9 cellular contexts compared by ENCODE assay signal in the genomic region with DNA sequence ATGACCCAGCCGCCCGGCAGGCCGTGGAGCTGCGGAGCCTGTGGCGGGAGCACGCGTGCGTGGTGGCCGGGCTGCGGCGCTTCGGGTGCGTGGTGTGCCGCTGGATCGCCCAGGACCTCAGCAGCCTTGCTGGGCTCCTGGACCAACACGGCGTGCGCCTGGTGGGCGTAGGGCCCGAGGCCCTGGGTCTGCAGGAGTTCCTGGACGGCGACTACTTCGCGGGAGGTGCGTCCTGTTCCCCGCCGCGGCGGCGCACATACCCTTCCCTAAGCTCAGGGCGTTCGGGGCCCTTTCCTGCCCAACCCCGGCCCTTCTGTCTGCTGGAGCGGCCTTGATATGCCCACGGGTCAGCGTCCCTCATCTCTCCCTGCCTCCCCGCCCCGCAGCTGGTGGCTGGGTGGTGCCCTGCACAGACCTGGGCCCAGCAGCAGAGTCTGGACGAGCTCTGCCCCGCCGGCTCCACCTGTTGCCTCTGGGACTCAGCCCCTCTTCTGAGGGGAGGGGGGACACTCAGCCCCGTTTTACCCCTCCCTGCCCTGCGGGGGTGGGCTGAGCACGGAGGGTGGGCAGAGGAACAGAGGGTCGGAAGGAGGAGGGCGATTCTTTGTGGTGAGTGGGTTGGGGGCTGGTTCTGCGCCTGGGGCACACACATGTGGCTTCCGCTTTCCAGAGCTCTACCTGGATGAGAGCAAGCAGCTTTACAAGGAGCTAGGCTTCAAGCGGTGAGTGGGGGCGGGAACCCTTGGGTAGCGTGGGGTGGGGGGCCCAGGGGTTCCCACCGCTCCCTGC. TPM values are rescaled to one million over a fixed set of nuclear protein-coding genes. Genes with fewer than 3 reads are reported as not detected.
DNase-seq lines count a peak whose midpoint lies in the region; TF ChIP-seq lines count a peak whose summit lies in the region.
"Had no signal": no experiment of that assay in that cellular context is flagged by ENCODE, and none has a peak within 500 bp of the region (broad histone marks: within the 10 kb centered on the region; RNA-seq: fewer than 3 reads in every experiment).

No MANE protein-coding gene starts in this region.

- peak overlapping the region; percentile 78 to 88 (median 80) for H3K4me3 Mint-ChIP-seq in brain

- H4K20me1 ChIP-seq in MM.1S (ENCODE audit: insufficient read depth, low read length): no peaks in the 10 kb centered on the region

- TF ChIP-seq CTCF in MM.1S (IDR thresholded peaks at IDR 0.05; ENCODE audit: low read length) (no peak), brain (conservative IDR thresholded peaks at IDR 0.05) (no peak), liver (IDR thresholded peaks at IDR 0.05; ENCODE audit: low read depth, low read length, missing input control) (no peak), tibial nerve (IDR thresholded peaks at IDR 0.05) (no peak)

- peak overlapping the region; percentile 82 for H3K4me2 ChIP-seq in MM.1S (ENCODE audit: low read depth, low read length)

- no peak for TF ChIP-seq RAD21 in liver (IDR thresholded peaks at IDR 0.05)

- no peak for TF ChIP-seq POLR2A in tibial nerve (IDR thresholded peaks at IDR 0.05)

- peak overlapping the region; percentile 81 for H2AFZ ChIP-seq in MM.1S (ENCODE audit: low read length)

- H3K27me3 ChIP-seq in MM.1S (replicated peaks; ENCODE audit: insufficient read depth, low read length) (peaks cover 43% of the 10 kb centered on the region), liver (ENCODE audit: control insufficient read depth in 4 of 4, insufficient read depth in 4 of 4, low read length in 3 of 4) (no peaks in the 10 kb centered on the region), tibial nerve (no peaks in the 10 kb centered on the region)

- H3K27me3 Mint-ChIP-seq in brain: peaks cover 2% of the 10 kb centered on the region

- 0 out of 2 replicates have a peak, but pooled peaks cover 4% of the 10 kb centered on the region for H3F3A ChIP-seq in MM.1S (ENCODE audit: insufficient read depth, low read length)

- H3K4me1 ChIP-seq in MM.1S (ENCODE audit: low read length): peaks cover 5% of the 10 kb centered on the region; the same call in 1 of the 2 replicates
- peaks cover 8 to 19% (median 10%) of the 10 kb centered on the region in 4 donors for H3K4me1 ChIP-seq in liver (ENCODE audit: control insufficient read depth in 4 of 4, insufficient read depth in 4 of 4, low read length in 3 of 4)
- H3K4me1 ChIP-seq in tibial nerve: peaks cover 0 to 39% (median 21%) of the 10 kb centered on the region in 4 donors

- WGBS in liver: 16% methylated on average over 52 of the region's 52 CpGs
- 10 to 14% methylated on average over 33 to 40 of the region's 52 CpGs for WGBS in tibial nerve, 2 donors

- no peaks in the 10 kb centered on the region for H3K9me3 ChIP-seq in MM.1S (replicated peaks; ENCODE audit: insufficient read depth, low read length)
- no peaks in the 10 kb centered on the region for H3K9me3 ChIP-seq in liver (ENCODE audit: control insufficient read depth in 4 of 4, low read length in 3 of 4)
- no peaks in the 10 kb centered on the region for H3K9me3 ChIP-seq in tibial nerve

- H3K36me3 ChIP-seq in MM.1S (replicated peaks; ENCODE audit: insufficient read depth, low read length) (no peaks in the 10 kb centered on the region), liver (ENCODE audit: control insufficient read depth in 4 of 4, insufficient read depth in 3 of 4, low read depth in 1 of 4, low read length in 3 of 4) (peaks cover 0 to 2% (median 0%) of the 10 kb centered on the region in 4 donors), tibial nerve (peaks cover 0 to 27% (median 0%) of the 10 kb centered on the region in 3 donors)

- peak overlapping the region; percentile 21; the same call in 1 of the 2 replicates for H3K9ac ChIP-seq in MM.1S (ENCODE audit: low read length)
- H3K9ac ChIP-seq in liver (ENCODE audit: low read depth in 1 of 2, low read length in 2 of 2): no peak overlapping the region

- DNase-seq in activated T-cell treated with anti-CD3 and anti-CD28 coated beads for 1 hour (ENCODE audit: low read depth) (peak; percentile 17), MM.1S (peak; percentile 11), tibial nerve (ENCODE audit: low spot score in 2 of 2) (no peak), SKM-1 (lab: John Stamatoyannopoulos, UW; ENCODE audit: unreplicated experiment) (no peak)
- no peak for DNase-seq in activated T-cell treated with anti-CD3 and anti-CD28 coated beads, Interleukin-2, amount 50 U/mL, for 1 hour
- no peak for DNase-seq in activated effector memory CD4-positive, alpha-beta T cell treated with Interleukin-2 at 50 U/mL for 16 hours

- no peak for TF ChIP-seq EP300 in tibial nerve (IDR thresholded peaks at IDR 0.05)

- H3K4me3 ChIP-seq in MM.1S (ENCODE audit: low read length) (peak overlapping the region; percentile 76), liver (ENCODE audit: low read depth in 1 of 3, low read length in 3 of 3) (peak overlapping the region; percentile 7 to 75 (median 61)), tibial nerve (peak overlapping the region; percentile 56 to 96 (median 88))

- peaks cover 9% of the 10 kb centered on the region for H3K36me3 Mint-ChIP-seq in brain

- no peaks in the 10 kb centered on the region for H3K79me2 ChIP-seq in MM.1S (ENCODE audit: low read length)

- H3K27ac Mint-ChIP-seq in brain: peak overlapping the region in 1 of 5 experiments; percentile 57

- H3K9me3 Mint-ChIP-seq in brain: no peaks in the 10 kb centered on the region

- peaks cover 26% of the 10 kb centered on the region for H3K4me1 Mint-ChIP-seq in brain

- H3K27ac ChIP-seq in MM.1S (ENCODE audit: low read length) (no peak overlapping the region), liver (ENCODE audit: low read depth in 1 of 2, low read length in 2 of 2) (no peak overlapping the region), tibial nerve (peak overlapping the region; percentile 26 to 100 (median 68))

- H3K9me2 ChIP-seq in MM.1S (replicated peaks; ENCODE audit: insufficient read depth, low read length): no peaks in the 10 kb centered on the region

TF ChIP-seq in liver, 16 proteins besides CTCF, POLR2A, EP300 and RAD21:
- TF ChIP-seq, protein P1, sequence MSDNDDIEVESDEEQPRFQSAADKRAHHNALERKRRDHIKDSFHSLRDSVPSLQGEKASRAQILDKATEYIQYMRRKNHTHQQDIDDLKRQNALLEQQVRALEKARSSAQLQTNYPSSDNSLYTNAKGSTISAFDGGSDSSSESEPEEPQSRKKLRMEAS (IDR thresholded peaks at IDR 0.05): no peak
- no peak for TF ChIP-seq EGR1 (IDR thresholded peaks at IDR 0.05; ENCODE audit: low read depth in 2 of 2)
- no peak for TF ChIP-seq FOXA1 (IDR thresholded peaks at IDR 0.05)
- no peak for TF ChIP-seq HNF4A (conservative IDR thresholded peaks at IDR 0.05)
- no peak for TF ChIP-seq RXRA (IDR thresholded peaks at IDR 0.05)
- TF ChIP-seq NR2F2 (IDR thresholded peaks at IDR 0.05): no peak

RNA-seq across cellular contexts. Expression of a gene that starts 0.7 kb away (rescaled TPM):
- 42.7 TPM for polyA plus RNA-seq in brain (ENCODE audit: insufficient read depth, low read depth, low replicate concordance)
- 10 to 100 TPM in 1 of 2 donors, 1 to 10 TPM in 1; 4.6 to 10.2 TPM for total RNA-seq in liver
- polyA plus RNA-seq in liver: 10 to 100 TPM in 1 of 2 donors, 1 to 10 TPM in 1; 6.0 to 10.2 TPM
- total RNA-seq in tibial nerve: 10 to 100 TPM; 14.4 to 18.0 (median 16.9) TPM

RNA-seq across cellular contexts. Expression of a gene that starts 31.1 kb away (rescaled TPM):
- polyA plus RNA-seq in brain (ENCODE audit: insufficient read depth, low read depth, low replicate concordance) (12.1 TPM), liver (10 to 100 TPM; 29.2 to 38.1 TPM)
- total RNA-seq in liver (10 to 100 TPM; 14.8 to 28.9 TPM), tibial nerve (100 to 1,000 TPM in 1 of 4 donors, 10 to 100 TPM in 3; 64.9 to 105 (median 91.1) TPM)

RNA-seq across cellular contexts. Expression of a gene that starts 45.6 kb away (rescaled TPM):
- polyA plus RNA-seq in brain (ENCODE audit: insufficient read depth, low read depth, low replicate concordance) (1.3 TPM), liver (under 1 TPM in 1 of 2 donors, not detected in 1; 0.42 TPM)
- total RNA-seq in liver (under 1 TPM in 1 of 2 donors, not detected in 1; under 0.01 TPM), tibial nerve (1 to 10 TPM in 1 of 4 donors, under 1 TPM in 1, not detected in 2; 0.21 to 2.2 TPM)

RNA-seq across cellular contexts. Expression of a gene that starts 57.2 kb away (rescaled TPM):
- 1.6 TPM for polyA plus RNA-seq in brain (ENCODE audit: insufficient read depth, low read depth, low replicate concordance)
- under 1 TPM; 0.08 to 0.93 TPM for total RNA-seq in liver
- polyA plus RNA-seq in liver: not detected
- under 1 TPM in 1 of 4 donors, not detected in 3; 0.87 TPM for total RNA-seq in tibial nerve
- total RNA-seq: glomerular endothelial cell had no signal

Comparison
In these comparisons a context has a peak if more than half of its experiments do, and no peak if none do; other contexts are left out.
1. DNase-seq: peak in activated T-cell treated with anti-CD3 and anti-CD28 coated beads for 1 hour (single experiment) and MM.1S (single experiment); none in activated T-cell treated with anti-CD3 and anti-CD28 coated beads, Interleukin-2, amount 50 U/mL, for 1 hour (single experiment), tibial nerve (0 of 2), activated effector memory CD4-positive, alpha-beta T cell treated with Interleukin-2 at 50 U/mL for 16 hours (single experiment) and SKM-1 (single experiment).
2. H3K27ac ChIP-seq: peak in tibial nerve (4 of 4); none in MM.1S (single experiment) and liver (0 of 2).
3. Peak in every context shown above with its lines, with median percentiles within 50 percentile points of each other: H3K4me3 ChIP-seq.